Comparison of ENCODE assay signal across 8 cellular contexts in genomic region chr13:32582991-32583390, GRCh38.
"Had no signal": no experiment of that assay in that cellular context is flagged by ENCODE, and none has a peak within 500 bp of the region (broad histone marks: within the 10 kb centered on the region; RNA-seq: fewer than 3 reads in every experiment).

No MANE protein-coding gene starts in this region.

- H3K27ac ChIP-seq: GM23248 had no signal

- H2AFZ ChIP-seq: GM23248, GM23338 had no signal

- H3K36me3 ChIP-seq: HAP-1 had no signal

- DNase-seq: GM23248, GOT3, H7, H9, HCEC 1CT, HFFc6 had no signal

- H3K4me3 ChIP-seq: GM23248, GM23338, HAP-1 had no signal

- H3K9ac ChIP-seq: GM23248 had no signal

- H3K4me2 ChIP-seq: GM23338 had no signal
